11 cellular contexts compared by ENCODE assay signal in genomic region chr7:28953628-28954027, GRCh38. TPM values are rescaled to one million over a fixed set of nuclear protein-coding genes. Genes with fewer than 3 reads are reported as not detected.
DNase-seq lines count a peak whose midpoint lies in the region; TF ChIP-seq lines count a peak whose summit lies in the region.
"Had no signal": no experiment of that assay in that cellular context is flagged by ENCODE, and none has a peak within 500 bp of the region (broad histone marks: within the 10 kb centered on the region; RNA-seq: fewer than 3 reads in every experiment).

No MANE protein-coding gene starts in this region.

- H3K36me3 ChIP-seq in GM23248 (ENCODE audit: low read depth) (no peaks in the 10 kb centered on the region), fibroblast of lung (ENCODE audit: control insufficient read depth, insufficient read depth, low read length) (no peaks in the 10 kb centered on the region)
- H3K36me3 ChIP-seq: lower lobe of right lung had no signal

- H3K27ac ChIP-seq in GM23248 (no peak overlapping the region), fibroblast of lung (ENCODE audit: insufficient read depth, low read length) (no peak overlapping the region)
- H3K27ac ChIP-seq: lower lobe of right lung had no signal

- H3K4me2 ChIP-seq in GM23248 (ENCODE audit: unreplicated experiment) (no peak overlapping the region), fibroblast of lung (ENCODE audit: extremely low read depth, insufficient read depth, low read length) (peak overlapping the region; percentile 23)

- TF ChIP-seq CTCF in fibroblast of lung (conservative IDR thresholded peaks at IDR 0.05 in 1 of 2, IDR thresholded peaks at IDR 0.05 in 1 of 2; ENCODE audit: low read depth in 1 of 2, low read length in 2 of 2) = no peak

- H3K4me1 ChIP-seq in GM23248 (ENCODE audit: insufficient read depth) (no peaks in the 10 kb centered on the region), fibroblast of lung (ENCODE audit: control insufficient read depth, extremely low read depth, insufficient read depth, low read length) (peaks cover 5% of the 10 kb centered on the region)

- H3K4me3 ChIP-seq in GM23248 = no peak overlapping the region
- H3K4me3 ChIP-seq in fibroblast of lung (replicated peaks in 1 of 4; ENCODE audit: control extremely low read depth in 1 of 4, insufficient read depth in 1 of 4, low read depth in 3 of 4, low read length in 4 of 4) = no peak overlapping the region
- no peak overlapping the region for H3K4me3 ChIP-seq in skeletal muscle cell (ENCODE audit: low read depth, low read length)
- H3K4me3 ChIP-seq: lower lobe of right lung had no signal

- no peaks in the 10 kb centered on the region for H3F3A ChIP-seq in GM23248 (ENCODE audit: insufficient read depth)

- no peaks in the 10 kb centered on the region for H3K9me2 ChIP-seq in GM23248 (ENCODE audit: insufficient read depth)

- H3K79me2 ChIP-seq in GM23248 (ENCODE audit: insufficient read depth) (no peaks in the 10 kb centered on the region), fibroblast of lung (ENCODE audit: control insufficient read depth, insufficient read depth, low read length) (no peaks in the 10 kb centered on the region)

- DNase-seq in GM23248 (peak; percentile 27), fibroblast of lung (ENCODE audit: low read depth in 2 of 2) (peak; percentile 78 to 89), skeletal muscle cell (ENCODE audit: low read depth) (peak; percentile 49), hypothalamus (lab: John Stamatoyannopoulos, UW) (no peak), NCI-H1417 treated with DMSO at 0.1 percent for 48 hours (lab: John Stamatoyannopoulos, UW) (no peak)
- no peak for DNase-seq in stimulated activated CD4-positive, alpha-beta T cell treated with anti-CD3 and anti-CD28 coated beads, Interleukin-2, amount 100 ng/mL, for 24 hours
- DNase-seq: head of caudate nucleus; lower lobe of right lung; NCI-H226; stimulated activated naive CD8-positive, alpha-beta T cell treated with anti-CD3 and anti-CD28 coated beads, Interleukin-15, amount 100 ng/mL, for 72 hours had no signal

- H3K9ac ChIP-seq in GM23248 (no peak overlapping the region), fibroblast of lung (ENCODE audit: insufficient read depth, low read length) (no peak overlapping the region)

- no peaks in the 10 kb centered on the region for H4K20me1 ChIP-seq in GM23248 (ENCODE audit: insufficient read depth)
- H4K20me1 ChIP-seq in fibroblast of lung (ENCODE audit: control insufficient read depth, extremely low read depth, insufficient read depth, low read length) = peaks cover 2% of the 10 kb centered on the region

- H3K27me3 ChIP-seq in GM23248 (replicated peaks; ENCODE audit: insufficient read depth) = peaks cover 32% of the 10 kb centered on the region; the same call in 1 of the 2 replicates
- H3K27me3 ChIP-seq in fibroblast of lung (ENCODE audit: control insufficient read depth, insufficient read depth, low read length) = peaks cover 36% of the 10 kb centered on the region

- H3K9me3 ChIP-seq in GM23248 (ENCODE audit: low read depth) = no peaks in the 10 kb centered on the region
- no peaks in the 10 kb centered on the region for H3K9me3 ChIP-seq in fibroblast of lung (ENCODE audit: control insufficient read depth, insufficient read depth, low read depth, low read length)
- H3K9me3 ChIP-seq: lower lobe of right lung had no signal

- H2AFZ ChIP-seq in GM23248 (no peak overlapping the region), fibroblast of lung (ENCODE audit: low read length) (no peak overlapping the region)

- in situ Hi-C loops in GM23248 (cut with MboI) = no loop called here

- WGBS in GM23248 (ENCODE audit: low coverage in 1 of 2, low lambda C conversion rate in 2 of 2, missing lambda C conversion rate in 2 of 2), 2 experiments = 15 to 18% methylated on average over 4 of the region's 4 CpGs

TF ChIP-seq in PFSK-1, 5 proteins besides CTCF, POLR2A, EP300 and RAD21:
- TF ChIP-seq POLR2AphosphoS5 (IDR thresholded peaks at IDR 0.05; ENCODE audit: low read depth, low read length) = no peak
- TF ChIP-seq SIN3A (IDR thresholded peaks at IDR 0.05; ENCODE audit: borderline replicate concordance, insufficient read depth, low read length) = peak; percentile 68; the same call in 1 of the 2 replicates
- TF ChIP-seq TAF1 (IDR thresholded peaks at IDR 0.05; ENCODE audit: borderline replicate concordance, insufficient read depth, low read length) = no peak
- no peak for TF ChIP-seq FOXP2 (optimal IDR thresholded peaks at IDR 0.05; ENCODE audit: borderline replicate concordance, extremely low read depth, extremely low read length, insufficient read depth)
- 0 out of 4 replicates have a peak, but pooled peaks of 1 of the 2 experiments have one; percentile 7 for TF ChIP-seq REST (IDR thresholded peaks at IDR 0.05; ENCODE audit: insufficient read depth in 1 of 2, low read depth in 2 of 2, low read length in 2 of 2)

RNA-seq across cellular contexts. Expression of gene TRIL, which starts 4.5 kb away (rescaled TPM):
- 0.32 and 0.38 TPM in 2 replicates for total RNA-seq in GM23248 (2014; rRNA removed; shearing (Covaris generic))
- polyA plus RNA-seq in GM23248 (2016; fragmentation: Nextera tagmentation; extraction: Ambion mirVana) (0.08 TPM in 2 replicates), fibroblast of lung (0.10 and 0.14 TPM in 2 replicates)
- polyA plus RNA-seq in PFSK-1 (2012; ENCODE audit: insufficient read length, low read depth) = 4.6 TPM
- total RNA-seq in fibroblast of lung = 0.17 and 0.77 TPM in 2 replicates
- 0.15 and 0.23 TPM in 2 replicates for polyA plus RNA-seq in fibroblast of lung (2012)
- polyA minus RNA-seq in fibroblast of lung (ENCODE audit: low replicate concordance) = 0.07 TPM in 1 of 2 replicates, not detected in the other

Comparison
In these comparisons a context has a peak if more than half of its experiments do, and no peak if none do; other contexts are left out.
1. DNase-seq: peak in GM23248 (single experiment), fibroblast of lung (2 of 2) and skeletal muscle cell (single experiment); none in hypothalamus (0 of 51), stimulated activated CD4-positive, alpha-beta T cell treated with anti-CD3 and anti-CD28 coated beads, Interleukin-2, amount 100 ng/mL, for 24 hours (0 of 2) and NCI-H1417 treated with DMSO at 0.1 percent for 48 hours (single experiment).